ENCODE assay signal across 10 cellular contexts in the genomic region with DNA sequence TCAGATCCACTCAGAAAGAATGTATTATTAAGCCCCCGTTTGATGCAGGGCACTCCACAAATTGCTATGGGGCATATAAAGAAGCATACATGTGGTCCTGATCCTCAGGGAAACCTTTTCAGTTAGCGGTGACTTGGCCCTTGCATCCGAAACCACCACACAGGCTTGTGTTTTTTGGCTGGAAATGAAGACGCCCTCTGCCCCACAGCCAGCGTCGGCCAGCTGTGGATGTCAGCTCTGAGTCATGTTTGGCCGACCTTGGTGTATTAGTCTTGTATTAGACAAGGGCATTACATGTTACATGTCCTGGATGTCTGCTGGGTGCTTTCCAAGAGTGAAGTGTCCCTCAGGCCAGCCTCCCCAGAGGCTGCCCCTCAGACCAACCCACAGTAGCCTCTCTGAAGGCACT.
DNase-seq lines count a peak whose midpoint lies in the region; FAIRE-seq and TF ChIP-seq lines count a peak whose summit lies in the region.
"Had no signal": no experiment of that assay in that cellular context is flagged by ENCODE, and none has a peak within 500 bp of the region (broad histone marks: within the 10 kb centered on the region; RNA-seq: fewer than 3 reads in every experiment).

No MANE protein-coding gene starts in this region.

- H3K36me3 ChIP-seq in breast epithelium = no peaks in the 10 kb centered on the region

- peak; percentile 69 for DNase-seq in HS-27A (ENCODE audit: low read depth)
- peak in 1 of 2 donors; percentile 39 for DNase-seq in breast epithelium (ENCODE audit: low spot score in 2 of 2)
- peak; percentile 69 for DNase-seq in kidney tubule cell (ENCODE audit: low spot score)
- DNase-seq in stromal cell of bone marrow (ENCODE audit: low read depth) = peak; percentile 83
- DNase-seq in NCI-H510A (lab: John Stamatoyannopoulos, UW) = no peak
- DNase-seq in NCI-H345 (lab: John Stamatoyannopoulos, UW) = no peak
- DNase-seq in GM12892 (ENCODE audit: insufficient read length) = no peak
- no peak for DNase-seq in activated T-helper 2 cell treated with anti-CD3 and anti-CD28 coated beads, Interferon-gamma antibody, Interleukin-2, Interleukin-4, amounts not matched to agents 10 μg/mL and 5 μg/mL and 100 μg/mL, durations not matched to agents 14 hours and 24 hours and 36 hours (ENCODE audit: low spot score)
- DNase-seq: activated T-cell treated with anti-CD3 and anti-CD28 coated beads, Interleukin-2, amount 50 U/mL, for 24 hours had no signal

- intact Hi-C loops in breast epithelium (cut with DNase I; ENCODE audit: low total_unique reads) = no loop called here
- intact Hi-C loops in activated T-helper 2 cell treated with anti-CD3 and anti-CD28 coated beads, Interferon-gamma antibody, Interleukin-2, Interleukin-4, amounts not matched to agents 10 μg/mL and 5 μg/mL and 100 μg/mL, durations not matched to agents 14 hours and 24 hours and 36 hours (cut with micrococcal nuclease) = no loop called here

- peaks cover 13% of the 10 kb centered on the region for H3K4me1 Mint-ChIP-seq in activated T-helper 2 cell treated with anti-CD3 and anti-CD28 coated beads, Interferon-gamma antibody, Interleukin-2, Interleukin-4, amounts not matched to agents 10 μg/mL and 5 μg/mL and 100 μg/mL, durations not matched to agents 14 hours and 24 hours and 36 hours (ENCODE audit: low read depth)

- no peaks in the 10 kb centered on the region for H3K36me3 Mint-ChIP-seq in activated T-helper 2 cell treated with anti-CD3 and anti-CD28 coated beads, Interferon-gamma antibody, Interleukin-2, Interleukin-4, amounts not matched to agents 10 μg/mL and 5 μg/mL and 100 μg/mL, durations not matched to agents 14 hours and 24 hours and 36 hours (ENCODE audit: low read depth)

- no peak for FAIRE-seq in GM12892 (lab: Jason Lieb, UNC)
- FAIRE-seq: endometrium had no signal

- TF ChIP-seq POLR2A in breast epithelium (IDR thresholded peaks at IDR 0.05) (no peak), GM12892 (IDR thresholded peaks at IDR 0.05; ENCODE audit: low read depth, low read length) (no peak)

- H3K4me3 ChIP-seq in breast epithelium = no peak overlapping the region

- no peak for TF ChIP-seq CTCF in breast epithelium (IDR thresholded peaks at IDR 0.05)

- H3K27me3 Mint-ChIP-seq in activated T-helper 2 cell treated with anti-CD3 and anti-CD28 coated beads, Interferon-gamma antibody, Interleukin-2, Interleukin-4, amounts not matched to agents 10 μg/mL and 5 μg/mL and 100 μg/mL, durations not matched to agents 14 hours and 24 hours and 36 hours (ENCODE audit: low read depth) = peaks cover 3% of the 10 kb centered on the region

- H3K9me3 Mint-ChIP-seq in activated T-helper 2 cell treated with anti-CD3 and anti-CD28 coated beads, Interferon-gamma antibody, Interleukin-2, Interleukin-4, amounts not matched to agents 10 μg/mL and 5 μg/mL and 100 μg/mL, durations not matched to agents 14 hours and 24 hours and 36 hours = no peaks in the 10 kb centered on the region
- H3K9me3 Mint-ChIP-seq: activated T-cell treated with anti-CD3 and anti-CD28 coated beads, Interleukin-2, amount 50 U/mL, for 24 hours had no signal

- H3K4me3 Mint-ChIP-seq in activated T-helper 2 cell treated with anti-CD3 and anti-CD28 coated beads, Interferon-gamma antibody, Interleukin-2, Interleukin-4, amounts not matched to agents 10 μg/mL and 5 μg/mL and 100 μg/mL, durations not matched to agents 14 hours and 24 hours and 36 hours (ENCODE audit: low read depth) = no peak overlapping the region
- H3K4me3 Mint-ChIP-seq: activated T-cell treated with anti-CD3 and anti-CD28 coated beads, Interleukin-2, amount 50 U/mL, for 24 hours had no signal

- no peak overlapping the region for H3K27ac Mint-ChIP-seq in activated T-helper 2 cell treated with anti-CD3 and anti-CD28 coated beads, Interferon-gamma antibody, Interleukin-2, Interleukin-4, amounts not matched to agents 10 μg/mL and 5 μg/mL and 100 μg/mL, durations not matched to agents 14 hours and 24 hours and 36 hours
- H3K27ac Mint-ChIP-seq: activated T-cell treated with anti-CD3 and anti-CD28 coated beads, Interleukin-2, amount 50 U/mL, for 24 hours had no signal

- H3K27me3 ChIP-seq in breast epithelium = no peaks in the 10 kb centered on the region

- peaks cover 0 to 7% of the 10 kb centered on the region in 2 donors for H3K4me1 ChIP-seq in breast epithelium

- H3K9me3 ChIP-seq in breast epithelium = no peaks in the 10 kb centered on the region

- H3K27ac ChIP-seq in breast epithelium = peak overlapping the region; percentile 22 to 54

Comparison
In these comparisons a context has a peak if more than half of its experiments do, and no peak if none do; other contexts are left out.
1. DNase-seq: peak in HS-27A (single experiment), kidney tubule cell (single experiment) and stromal cell of bone marrow (single experiment); none in NCI-H510A (single experiment), NCI-H345 (single experiment), GM12892 (single experiment) and activated T-helper 2 cell treated with anti-CD3 and anti-CD28 coated beads, Interferon-gamma antibody, Interleukin-2, Interleukin-4, amounts not matched to agents 10 μg/mL and 5 μg/mL and 100 μg/mL, durations not matched to agents 14 hours and 24 hours and 36 hours (single experiment).